Comparison of ENCODE assay signal across 13 cellular contexts in genomic region chr1:91335607-91336006, GRCh38.
"Had no signal": no experiment of that assay in that cellular context is flagged by ENCODE, and none has a peak within 500 bp of the region (broad histone marks: within the 10 kb centered on the region; RNA-seq: fewer than 3 reads in every experiment).

No MANE protein-coding gene starts in this region.

- H3K4me3 ChIP-seq: colonic mucosa, heart left ventricle, right atrium auricular region, sigmoid colon had no signal

- H3K27ac ChIP-seq: colonic mucosa, heart left ventricle, right atrium auricular region, sigmoid colon had no signal

- H3K4me1 Mint-ChIP-seq: naive thymus-derived CD8-positive, alpha-beta T cell; neural crest cell had no signal

- ATAC-seq: heart left ventricle; naive thymus-derived CD8-positive, alpha-beta T cell had no signal

- H3K4me1 ChIP-seq: colonic mucosa, heart left ventricle, right atrium auricular region, sigmoid colon had no signal

- H3K36me3 ChIP-seq: colonic mucosa, heart left ventricle, right atrium auricular region, sigmoid colon had no signal

- DNase-seq: colonic mucosa; dermis blood vessel endothelial cell; erythroblast; heart left ventricle; hypothalamus; naive thymus-derived CD8-positive, alpha-beta T cell; posterior cingulate gyrus; sigmoid colon; small intestine; stimulated activated CD4-positive, alpha-beta T cell treated with anti-CD3 and anti-CD28 coated beads, Interleukin-12 subunit alpha, Interleukin-12 subunit beta, amount 100 ng/mL, for 4 hours; stimulated activated naive CD4-positive, alpha-beta T cell treated with Interleukin-2 at 50 U/mL for 16 hours had no signal

- H3K9me3 ChIP-seq: colonic mucosa had no signal

- H3K27me3 ChIP-seq: colonic mucosa, heart left ventricle, right atrium auricular region, sigmoid colon had no signal

- H3K4me3 Mint-ChIP-seq: naive thymus-derived CD8-positive, alpha-beta T cell; neural crest cell had no signal

- H3K27ac Mint-ChIP-seq: naive thymus-derived CD8-positive, alpha-beta T cell had no signal
